ENCODE assay signal across 22 cellular contexts in genomic region chr1:241800640-241801039, GRCh38.
"Had no signal": no experiment of that assay in that cellular context is flagged by ENCODE, and none has a peak within 500 bp of the region (broad histone marks: within the 10 kb centered on the region; RNA-seq: fewer than 3 reads in every experiment).

No MANE protein-coding gene starts in this region.

- H3K9me3 ChIP-seq: gastroesophageal sphincter, pancreas, psoas muscle, sigmoid colon, stomach, thyroid gland, upper lobe of right lung had no signal

- H3K27ac ChIP-seq: gastroesophageal sphincter, hepatocyte, pancreas, psoas muscle, sigmoid colon, stomach, thyroid gland, upper lobe of right lung had no signal

- H3K4me3 ChIP-seq: gastroesophageal sphincter, hepatocyte, pancreas, psoas muscle, sigmoid colon, stomach, thyroid gland, upper lobe of right lung had no signal

- H3K36me3 ChIP-seq: gastroesophageal sphincter, pancreas, sigmoid colon, stomach, thyroid gland, upper lobe of right lung had no signal

- H3K79me2 ChIP-seq: hepatocyte had no signal

- FAIRE-seq: endothelial cell of umbilical vein, pancreas, small intestine had no signal

- H3K27me3 ChIP-seq: gastroesophageal sphincter, hepatocyte, pancreas, sigmoid colon, stomach, thyroid gland, upper lobe of right lung had no signal

- ATAC-seq: activated CD8-positive, alpha-beta T cell treated with anti-CD3 and anti-CD28 coated beads for 36 hours; activated naive CD8-positive, alpha-beta T cell treated with anti-CD3 and anti-CD28 coated beads, Interleukin-2, amount 50 U/mL, for 24 hours; activated T-cell treated with anti-CD3 and anti-CD28 coated beads, Interleukin-2, amount 50 U/mL, for 4 hours; gastroesophageal sphincter; left cardiac atrium; pancreas; psoas muscle; stimulated activated naive B cell treated with anti-CD40 and anti-IgM and Interleukin-4, amounts not matched to agents 10 μg/mL and 1 μg/mL and 100 μg/mL, for 72 hours; upper lobe of right lung had no signal

- H3K4me2 ChIP-seq: hepatocyte had no signal

- DNase-seq: activated B cell treated with CpG ODN at 0.5 μM for 24 hours; activated CD4-positive, alpha-beta T cell treated with anti-CD3 and anti-CD28 coated beads, Interleukin-2, amount 50 U/mL, for 1 hour; activated CD8-positive, alpha-beta T cell treated with anti-CD3 and anti-CD28 coated beads for 36 hours; activated naive CD8-positive, alpha-beta T cell treated with anti-CD3 and anti-CD28 coated beads, Interleukin-2, amount 50 U/mL, for 24 hours; activated T-cell treated with anti-CD3 and anti-CD28 coated beads, Interleukin-2, amount 50 U/mL, for 4 hours; amygdala; caudate nucleus; left cardiac atrium; naive B cell; nephron progenitor cell; pancreas; psoas muscle; sigmoid colon; small intestine; stimulated activated CD4-positive, alpha-beta T cell treated with anti-CD3 and anti-CD28 coated beads, Interleukin-1b, Interleukin-23, amount 100 ng/mL, for 48 hours; stimulated activated naive B cell treated with anti-CD40 and anti-IgM and Interleukin-4, amounts not matched to agents 10 μg/mL and 1 μg/mL and 100 μg/mL, for 72 hours; stomach; thyroid gland; upper lobe of right lung had no signal

- H2AFZ ChIP-seq: hepatocyte had no signal

- H3K4me1 ChIP-seq: gastroesophageal sphincter, pancreas, psoas muscle, sigmoid colon, stomach, thyroid gland, upper lobe of right lung had no signal
